1 cellular context compared by ENCODE assay signal in the genomic region with DNA sequence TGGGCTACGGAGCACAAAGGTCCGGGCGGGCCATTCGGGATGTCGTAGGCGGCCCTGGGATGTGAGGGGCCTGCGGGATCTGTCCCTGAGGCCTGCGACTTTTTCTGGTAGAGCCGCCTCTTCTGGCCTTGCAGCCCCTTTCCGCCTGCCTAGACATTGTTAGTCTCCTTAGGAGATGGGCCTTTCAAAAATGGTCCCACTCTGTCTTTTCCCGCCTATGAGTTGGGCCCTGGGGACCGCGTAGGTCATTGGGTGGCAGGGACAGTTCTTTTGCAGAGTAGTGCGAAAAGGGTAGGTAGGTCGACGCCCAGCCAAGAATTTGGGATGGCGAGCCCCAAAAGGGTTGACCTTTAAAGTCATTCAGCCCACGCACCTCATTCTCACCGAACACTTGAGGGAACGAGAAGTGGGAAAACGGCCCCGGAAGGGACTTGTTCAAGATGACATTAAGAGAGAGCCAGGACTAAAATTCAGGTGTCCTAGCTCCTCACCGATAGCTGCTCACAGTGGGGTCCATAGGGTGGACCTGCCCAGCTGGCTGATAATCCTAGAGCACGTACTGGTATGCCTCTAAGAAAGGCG.
TF ChIP-seq lines count a peak whose summit lies in the region.

No MANE protein-coding gene starts in this region.

TF ChIP-seq in HCT116, 20 proteins besides CTCF, POLR2A, EP300 and RAD21:
- TF ChIP-seq, protein P1, sequence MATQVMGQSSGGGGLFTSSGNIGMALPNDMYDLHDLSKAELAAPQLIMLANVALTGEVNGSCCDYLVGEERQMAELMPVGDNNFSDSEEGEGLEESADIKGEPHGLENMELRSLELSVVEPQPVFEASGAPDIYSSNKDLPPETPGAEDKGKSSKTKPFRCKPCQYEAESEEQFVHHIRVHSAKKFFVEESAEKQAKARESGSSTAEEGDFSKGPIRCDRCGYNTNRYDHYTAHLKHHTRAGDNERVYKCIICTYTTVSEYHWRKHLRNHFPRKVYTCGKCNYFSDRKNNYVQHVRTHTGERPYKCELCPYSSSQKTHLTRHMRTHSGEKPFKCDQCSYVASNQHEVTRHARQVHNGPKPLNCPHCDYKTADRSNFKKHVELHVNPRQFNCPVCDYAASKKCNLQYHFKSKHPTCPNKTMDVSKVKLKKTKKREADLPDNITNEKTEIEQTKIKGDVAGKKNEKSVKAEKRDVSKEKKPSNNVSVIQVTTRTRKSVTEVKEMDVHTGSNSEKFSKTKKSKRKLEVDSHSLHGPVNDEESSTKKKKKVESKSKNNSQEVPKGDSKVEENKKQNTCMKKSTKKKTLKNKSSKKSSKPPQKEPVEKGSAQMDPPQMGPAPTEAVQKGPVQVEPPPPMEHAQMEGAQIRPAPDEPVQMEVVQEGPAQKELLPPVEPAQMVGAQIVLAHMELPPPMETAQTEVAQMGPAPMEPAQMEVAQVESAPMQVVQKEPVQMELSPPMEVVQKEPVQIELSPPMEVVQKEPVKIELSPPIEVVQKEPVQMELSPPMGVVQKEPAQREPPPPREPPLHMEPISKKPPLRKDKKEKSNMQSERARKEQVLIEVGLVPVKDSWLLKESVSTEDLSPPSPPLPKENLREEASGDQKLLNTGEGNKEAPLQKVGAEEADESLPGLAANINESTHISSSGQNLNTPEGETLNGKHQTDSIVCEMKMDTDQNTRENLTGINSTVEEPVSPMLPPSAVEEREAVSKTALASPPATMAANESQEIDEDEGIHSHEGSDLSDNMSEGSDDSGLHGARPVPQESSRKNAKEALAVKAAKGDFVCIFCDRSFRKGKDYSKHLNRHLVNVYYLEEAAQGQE (IDR thresholded peaks at IDR 0.05; ENCODE audit: low read depth), result no peak
- TF ChIP-seq, protein P2, sequence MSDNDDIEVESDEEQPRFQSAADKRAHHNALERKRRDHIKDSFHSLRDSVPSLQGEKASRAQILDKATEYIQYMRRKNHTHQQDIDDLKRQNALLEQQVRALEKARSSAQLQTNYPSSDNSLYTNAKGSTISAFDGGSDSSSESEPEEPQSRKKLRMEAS (IDR thresholded peaks at IDR 0.05), result no peak
- TF ChIP-seq CBX3 (IDR thresholded peaks at IDR 0.05; ENCODE audit: low read depth) (no peak), SIN3A (IDR thresholded peaks at IDR 0.05; ENCODE audit: low read depth) (no peak), ELF1 (IDR thresholded peaks at IDR 0.05; ENCODE audit: borderline replicate concordance, low read depth) (no peak), ZFX (IDR thresholded peaks at IDR 0.05) (peak; percentile 56; the same call in 1 of the 2 replicates), TCF7L2 (IDR thresholded peaks at IDR 0.05; ENCODE audit: borderline replicate concordance, extremely low read depth, insufficient read depth, insufficient read length) (no peak)
